Comparison of ENCODE assay signal across 8 cellular contexts in the genomic region with DNA sequence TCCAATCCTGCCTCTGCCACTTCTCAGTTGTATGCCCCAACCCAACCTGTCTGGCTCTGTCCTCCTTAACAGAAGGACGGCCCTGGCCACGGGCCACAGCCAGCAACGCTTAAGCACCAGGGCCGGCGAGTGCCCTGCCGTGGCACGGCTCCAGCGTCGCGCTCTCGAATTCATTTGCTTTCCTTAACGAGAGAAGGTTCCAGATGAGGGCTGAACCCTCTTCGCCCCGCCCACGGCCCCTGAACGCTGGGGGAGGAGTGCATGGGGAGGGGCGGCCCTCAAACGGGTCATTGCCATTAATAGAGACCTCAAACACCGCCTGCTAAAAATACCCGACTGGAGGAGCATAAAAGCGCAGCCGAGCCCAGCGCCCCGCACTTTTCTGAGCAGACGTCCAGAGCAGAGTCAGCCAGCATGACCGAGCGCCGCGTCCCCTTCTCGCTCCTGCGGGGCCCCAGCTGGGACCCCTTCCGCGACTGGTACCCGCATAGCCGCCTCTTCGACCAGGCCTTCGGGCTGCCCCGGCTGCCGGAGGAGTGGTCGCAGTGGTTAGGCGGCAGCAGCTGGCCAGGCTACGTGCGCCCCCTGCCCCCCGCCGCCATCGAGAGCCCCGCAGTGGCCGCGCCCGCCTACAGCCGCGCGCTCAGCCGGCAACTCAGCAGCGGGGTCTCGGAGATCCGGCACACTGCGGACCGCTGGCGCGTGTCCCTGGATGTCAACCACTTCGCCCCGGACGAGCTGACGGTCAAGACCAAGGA. TPM values are rescaled to one million over a fixed set of nuclear protein-coding genes. Genes with fewer than 3 reads are reported as not detected.
DNase-seq lines count a peak whose midpoint lies in the region; FAIRE-seq and TF ChIP-seq lines count a peak whose summit lies in the region.

HSPB1 (plus strand) TSS at position 375 of the 758 bp plus-strand sequence; CDS start at position 415, 40 bp downstream.

- FAIRE-seq in GM19239 (lab: Jason Lieb, UNC): no peak

- TF ChIP-seq CTCF in ascending aorta (IDR thresholded peaks at IDR 0.05): peak in 1 of 3 experiments; percentile 23
- TF ChIP-seq CTCF in left ventricle myocardium inferior (IDR thresholded peaks at IDR 0.05; ENCODE audit: borderline replicate concordance): no peak

- H3K27ac ChIP-seq in ascending aorta: peak within 1 kb of the TSS; percentile 93 to 99
- peak within 1 kb of the TSS; percentile 99 for H3K27ac ChIP-seq in left ventricle myocardium inferior (replicated peaks)

- H3K9me3 ChIP-seq in ascending aorta: no peaks in the 10 kb centered on the region
- no peaks in the 10 kb centered on the region for H3K9me3 ChIP-seq in left ventricle myocardium inferior (replicated peaks)

- intact Hi-C loops in ascending aorta (cut with DNase I) (loop anchor here (1.0 kb wide), 1 partner anchor 8 kb away; no protein-coding TSS in a partner anchor), left ventricle myocardium inferior (cut with micrococcal nuclease) (no loop called here), posterior cingulate gyrus (cut with DNase I) (no loop called here)

- H3K27me3 ChIP-seq in ascending aorta: no peaks in the 10 kb centered on the region
- H3K27me3 ChIP-seq in left ventricle myocardium inferior (ENCODE audit: low read depth): no peaks in the 10 kb centered on the region

- H3K36me3 ChIP-seq in ascending aorta (peaks cover 13 to 18% of the 10 kb centered on the region in 2 donors), left ventricle myocardium inferior (peaks cover 12% of the 10 kb centered on the region)

- H3K4me1 ChIP-seq in ascending aorta: peaks cover 5 to 25% of the 10 kb centered on the region in 2 donors
- peaks cover 57% of the 10 kb centered on the region for H3K4me1 ChIP-seq in left ventricle myocardium inferior

- DNase-seq in EH (ENCODE audit: low read depth) (peak; percentile 97), HCEC 1CT (peak; percentile 75), NCI-H1417 treated with DMSO at 0.1 percent for 48 hours (lab: John Stamatoyannopoulos, UW) (peak; percentile 57), T-helper 1 cell (peak; percentile 47 to 63 (median 58)), ascending aorta (ENCODE audit: low spot score in 2 of 2) (peak; percentile 90 to 99), left ventricle myocardium inferior (peak; percentile 96), posterior cingulate gyrus (peak; percentile 56 to 98 (median 75)), GM19239 (ENCODE audit: insufficient read length, low spot score) (no peak)

- peak within 1 kb of the TSS; percentile 86 to 99 for H3K4me3 ChIP-seq in ascending aorta
- H3K4me3 ChIP-seq in left ventricle myocardium inferior: peak within 1 kb of the TSS; percentile 98

RNA-seq across cellular contexts. Expression of gene HSPB1, which starts in this region (rescaled TPM):
- total RNA-seq in ascending aorta: 3,584 TPM
- 2,037 TPM for total RNA-seq in left ventricle myocardium inferior
